ENCODE assay signal across 15 cellular contexts in the genomic region with DNA sequence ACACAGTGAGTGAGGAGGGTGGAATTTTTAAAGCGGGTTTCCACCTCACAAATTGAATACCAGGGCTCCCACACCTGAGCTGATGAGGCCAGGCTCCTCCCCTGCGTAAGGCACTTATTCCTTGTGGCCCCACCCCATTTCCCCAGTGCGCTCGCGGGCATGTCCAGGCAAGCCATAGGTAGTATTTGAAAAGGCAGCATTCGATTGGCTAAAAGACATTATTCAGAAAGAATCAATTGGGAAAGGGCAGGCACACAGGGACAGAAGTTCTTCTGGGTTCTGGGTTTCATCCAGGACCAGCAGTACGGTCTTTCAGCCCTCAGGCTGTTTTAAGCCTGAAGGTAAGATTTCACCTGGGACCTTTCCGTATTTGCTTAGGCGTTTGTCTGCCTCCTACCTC.
"Had no signal": no experiment of that assay in that cellular context is flagged by ENCODE, and none has a peak within 500 bp of the region (broad histone marks: within the 10 kb centered on the region; RNA-seq: fewer than 3 reads in every experiment).

No MANE protein-coding gene starts in this region.

- H3K36me3 Mint-ChIP-seq: natural killer cell treated with Interleukin-12 subunit alpha and Interleukin-12 subunit beta and Interleukin-15 and Interleukin-18, amount 100 ng/mL, for 72 hours had no signal

- H3K4me3 Mint-ChIP-seq: activated T-helper 1 cell treated with anti-CD3 and anti-CD28 coated beads, Interleukin-12 subunit alpha, Interleukin-12 subunit beta, Interleukin-2, Interleukin-4 antibody, amounts not matched to agents 30 ng/mL and 10 ng/mL and 1 ng/mL, durations not matched to agents 14 hours and 24 hours and 36 hours; natural killer cell treated with Interleukin-12 subunit alpha and Interleukin-12 subunit beta and Interleukin-15 and Interleukin-18, amount 100 ng/mL, for 72 hours had no signal

- H3K27me3 ChIP-seq: dorsolateral prefrontal cortex, esophagus squamous epithelium, upper lobe of right lung had no signal

- H3K27ac Mint-ChIP-seq: activated T-helper 1 cell treated with anti-CD3 and anti-CD28 coated beads, Interleukin-12 subunit alpha, Interleukin-12 subunit beta, Interleukin-2, Interleukin-4 antibody, amounts not matched to agents 30 ng/mL and 10 ng/mL and 1 ng/mL, durations not matched to agents 14 hours and 24 hours and 36 hours; natural killer cell treated with Interleukin-12 subunit alpha and Interleukin-12 subunit beta and Interleukin-15 and Interleukin-18, amount 100 ng/mL, for 72 hours had no signal

- H3K4me3 ChIP-seq: dorsolateral prefrontal cortex, esophagus squamous epithelium, upper lobe of right lung had no signal

- H3K4me1 ChIP-seq: esophagus squamous epithelium, upper lobe of right lung had no signal

- H3K27ac ChIP-seq: dorsolateral prefrontal cortex, esophagus squamous epithelium, upper lobe of right lung had no signal

- ATAC-seq: left colon; natural killer cell treated with Interleukin-12 subunit alpha and Interleukin-12 subunit beta and Interleukin-15 and Interleukin-18, amount 100 ng/mL, for 72 hours; upper lobe of right lung had no signal

- H3K36me3 ChIP-seq: esophagus squamous epithelium, upper lobe of right lung had no signal

- H3K9me3 ChIP-seq: esophagus squamous epithelium, upper lobe of right lung had no signal

- DNase-seq: activated CD4-positive, alpha-beta T cell treated with anti-CD3 and anti-CD28 coated beads for 1 hour; activated CD4-positive, alpha-beta T cell treated with anti-CD3 and anti-CD28 coated beads, Interleukin-2, amount 50 U/mL, for 48 hours; activated CD8-positive, alpha-beta memory T cell treated with anti-CD3 and anti-CD28 coated beads, Interleukin-2, amount 50 U/mL, for 4 hours; activated naive CD4-positive, alpha-beta T cell; aorta; dorsolateral prefrontal cortex; esophagus squamous epithelium; foreskin fibroblast; head of caudate nucleus; left colon; stimulated activated CD4-positive, alpha-beta T cell treated with anti-CD3 and anti-CD28 coated beads, Interleukin-2, amount 100 ng/mL, for 48 hours; stimulated activated naive CD4-positive, alpha-beta T cell treated with Interleukin-2 at 50 U/mL for 16 hours; upper lobe of right lung had no signal

- H3K9me3 Mint-ChIP-seq: activated T-helper 1 cell treated with anti-CD3 and anti-CD28 coated beads, Interleukin-12 subunit alpha, Interleukin-12 subunit beta, Interleukin-2, Interleukin-4 antibody, amounts not matched to agents 30 ng/mL and 10 ng/mL and 1 ng/mL, durations not matched to agents 14 hours and 24 hours and 36 hours; natural killer cell treated with Interleukin-12 subunit alpha and Interleukin-12 subunit beta and Interleukin-15 and Interleukin-18, amount 100 ng/mL, for 72 hours had no signal

- H3K27me3 Mint-ChIP-seq: natural killer cell treated with Interleukin-12 subunit alpha and Interleukin-12 subunit beta and Interleukin-15 and Interleukin-18, amount 100 ng/mL, for 72 hours had no signal
